Comparison of ENCODE assay signal across 8 cellular contexts in the genomic region with DNA sequence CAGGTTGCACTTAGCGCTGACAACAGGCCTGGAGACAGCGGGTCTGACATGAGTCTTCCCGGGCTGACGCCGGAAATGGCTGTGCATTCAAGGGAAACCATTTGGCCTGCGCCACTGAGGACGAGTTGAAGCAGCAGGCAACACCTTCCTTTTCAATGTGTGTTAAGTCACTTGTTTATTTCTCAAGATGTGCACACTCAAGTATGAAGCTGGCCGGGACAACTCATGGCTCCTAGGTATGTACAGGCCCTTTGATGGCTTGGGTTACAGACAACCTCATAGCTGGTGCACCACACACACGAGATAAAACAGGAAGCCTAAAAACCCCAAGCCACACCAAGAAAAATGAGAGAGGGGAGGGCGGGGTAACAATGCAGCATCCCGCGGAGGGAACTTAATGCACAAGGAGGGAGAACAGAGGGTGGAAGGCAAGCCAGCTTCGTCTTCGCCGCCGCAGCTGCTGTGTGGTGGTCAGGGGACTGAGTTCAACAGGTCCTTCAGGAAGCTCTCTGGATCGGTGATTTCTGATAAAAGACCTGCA.
DNase-seq lines count a peak whose midpoint lies in the region; ATAC-seq and TF ChIP-seq lines count a peak whose summit lies in the region.

No MANE protein-coding gene starts in this region.

- H3K27ac Mint-ChIP-seq in activated T-helper 1 cell treated with anti-CD3 and anti-CD28 coated beads, Interleukin-12 subunit alpha, Interleukin-12 subunit beta, Interleukin-2, Interleukin-4 antibody, amounts not matched to agents 30 ng/mL and 10 ng/mL and 1 ng/mL, durations not matched to agents 14 hours and 24 hours and 36 hours, result peak overlapping the region; percentile 61

- no peaks in the 10 kb centered on the region for H3K9me3 Mint-ChIP-seq in activated T-helper 1 cell treated with anti-CD3 and anti-CD28 coated beads, Interleukin-12 subunit alpha, Interleukin-12 subunit beta, Interleukin-2, Interleukin-4 antibody, amounts not matched to agents 30 ng/mL and 10 ng/mL and 1 ng/mL, durations not matched to agents 14 hours and 24 hours and 36 hours

- peaks cover 53% of the 10 kb centered on the region for H3K36me3 Mint-ChIP-seq in activated T-helper 1 cell treated with anti-CD3 and anti-CD28 coated beads, Interleukin-12 subunit alpha, Interleukin-12 subunit beta, Interleukin-2, Interleukin-4 antibody, amounts not matched to agents 30 ng/mL and 10 ng/mL and 1 ng/mL, durations not matched to agents 14 hours and 24 hours and 36 hours (ENCODE audit: low read depth)

- H3K36me3 ChIP-seq in lower lobe of right lung (peaks cover 68% of the 10 kb centered on the region), SJCRH30 (peaks cover 58% of the 10 kb centered on the region)

- peaks cover 34% of the 10 kb centered on the region for H3K4me1 Mint-ChIP-seq in activated T-helper 1 cell treated with anti-CD3 and anti-CD28 coated beads, Interleukin-12 subunit alpha, Interleukin-12 subunit beta, Interleukin-2, Interleukin-4 antibody, amounts not matched to agents 30 ng/mL and 10 ng/mL and 1 ng/mL, durations not matched to agents 14 hours and 24 hours and 36 hours (ENCODE audit: low read depth)

- DNase-seq in T-helper 22 cell (ENCODE audit: low read depth) (peak; percentile 58), lower lobe of right lung (peak; percentile 38), SJCRH30 (no peak), NCI-H774 (lab: John Stamatoyannopoulos, UW) (no peak), ecto neural progenitor cell (ENCODE audit: low spot score) (no peak)
- peak; percentile 75 for DNase-seq in activated T-helper 1 cell treated with anti-CD3 and anti-CD28 coated beads, Interleukin-12 subunit alpha, Interleukin-12 subunit beta, Interleukin-2, Interleukin-4 antibody, amounts not matched to agents 30 ng/mL and 10 ng/mL and 1 ng/mL, durations not matched to agents 14 hours and 24 hours and 36 hours (ENCODE audit: low spot score)
- peak; percentile 12 for DNase-seq in stimulated activated naive CD8-positive, alpha-beta T cell treated with anti-CD3 and anti-CD28 coated beads, Interleukin-15, Interleukin-2, amounts not matched to agents 100 U/mL and 50 U/mL, for 24 hours

- intact Hi-C loops in activated T-helper 1 cell treated with anti-CD3 and anti-CD28 coated beads, Interleukin-12 subunit alpha, Interleukin-12 subunit beta, Interleukin-2, Interleukin-4 antibody, amounts not matched to agents 30 ng/mL and 10 ng/mL and 1 ng/mL, durations not matched to agents 14 hours and 24 hours and 36 hours (cut with micrococcal nuclease), result loop anchor here (1.0 to 2.0 kb wide), 5 partner anchors 63 to 190 kb away; no protein-coding TSS in a partner anchor
- intact Hi-C loops in lower lobe of right lung (cut with DNase I), result no loop called here

- H3K4me1 ChIP-seq in lower lobe of right lung, result peaks cover 50% of the 10 kb centered on the region
- no peaks in the 10 kb centered on the region for H3K4me1 ChIP-seq in SJCRH30

- H3K9me3 ChIP-seq in lower lobe of right lung (no peaks in the 10 kb centered on the region), SJCRH30 (replicated peaks) (no peaks in the 10 kb centered on the region)

- peak in 1 of 2 donors; percentile 4 for ATAC-seq in lower lobe of right lung
- peak; percentile 64 for ATAC-seq in stimulated activated naive CD8-positive, alpha-beta T cell treated with anti-CD3 and anti-CD28 coated beads, Interleukin-15, Interleukin-2, amounts not matched to agents 100 U/mL and 50 U/mL, for 24 hours
- no peak for ATAC-seq in HG03175 (IDR thresholded peaks at IDR 0.05; ENCODE audit: unreplicated experiment)

- H3K4me3 Mint-ChIP-seq in activated T-helper 1 cell treated with anti-CD3 and anti-CD28 coated beads, Interleukin-12 subunit alpha, Interleukin-12 subunit beta, Interleukin-2, Interleukin-4 antibody, amounts not matched to agents 30 ng/mL and 10 ng/mL and 1 ng/mL, durations not matched to agents 14 hours and 24 hours and 36 hours, result peak overlapping the region; percentile 53

- H3K4me3 ChIP-seq in lower lobe of right lung (no peak overlapping the region), SJCRH30 (no peak overlapping the region)

- no peak for TF ChIP-seq CTCF in lower lobe of right lung (IDR thresholded peaks at IDR 0.05)

- peaks cover 4% of the 10 kb centered on the region for H3K27me3 Mint-ChIP-seq in activated T-helper 1 cell treated with anti-CD3 and anti-CD28 coated beads, Interleukin-12 subunit alpha, Interleukin-12 subunit beta, Interleukin-2, Interleukin-4 antibody, amounts not matched to agents 30 ng/mL and 10 ng/mL and 1 ng/mL, durations not matched to agents 14 hours and 24 hours and 36 hours (ENCODE audit: insufficient read depth)

- H3K27ac ChIP-seq in lower lobe of right lung (peak overlapping the region; percentile 44), SJCRH30 (no peak overlapping the region)

- H3K27me3 ChIP-seq in lower lobe of right lung (ENCODE audit: low read depth) (no peaks in the 10 kb centered on the region), SJCRH30 (no peaks in the 10 kb centered on the region)

Comparison
In these comparisons a context has a peak if more than half of its experiments do, and no peak if none do; other contexts are left out.
1. DNase-seq: peak in T-helper 22 cell (single experiment), activated T-helper 1 cell treated with anti-CD3 and anti-CD28 coated beads, Interleukin-12 subunit alpha, Interleukin-12 subunit beta, Interleukin-2, Interleukin-4 antibody, amounts not matched to agents 30 ng/mL and 10 ng/mL and 1 ng/mL, durations not matched to agents 14 hours and 24 hours and 36 hours (single experiment), lower lobe of right lung (single experiment) and stimulated activated naive CD8-positive, alpha-beta T cell treated with anti-CD3 and anti-CD28 coated beads, Interleukin-15, Interleukin-2, amounts not matched to agents 100 U/mL and 50 U/mL, for 24 hours (single experiment); none in SJCRH30 (0 of 2), NCI-H774 (single experiment) and ecto neural progenitor cell (single experiment).